16 cellular contexts compared by ENCODE assay signal in the genomic region with DNA sequence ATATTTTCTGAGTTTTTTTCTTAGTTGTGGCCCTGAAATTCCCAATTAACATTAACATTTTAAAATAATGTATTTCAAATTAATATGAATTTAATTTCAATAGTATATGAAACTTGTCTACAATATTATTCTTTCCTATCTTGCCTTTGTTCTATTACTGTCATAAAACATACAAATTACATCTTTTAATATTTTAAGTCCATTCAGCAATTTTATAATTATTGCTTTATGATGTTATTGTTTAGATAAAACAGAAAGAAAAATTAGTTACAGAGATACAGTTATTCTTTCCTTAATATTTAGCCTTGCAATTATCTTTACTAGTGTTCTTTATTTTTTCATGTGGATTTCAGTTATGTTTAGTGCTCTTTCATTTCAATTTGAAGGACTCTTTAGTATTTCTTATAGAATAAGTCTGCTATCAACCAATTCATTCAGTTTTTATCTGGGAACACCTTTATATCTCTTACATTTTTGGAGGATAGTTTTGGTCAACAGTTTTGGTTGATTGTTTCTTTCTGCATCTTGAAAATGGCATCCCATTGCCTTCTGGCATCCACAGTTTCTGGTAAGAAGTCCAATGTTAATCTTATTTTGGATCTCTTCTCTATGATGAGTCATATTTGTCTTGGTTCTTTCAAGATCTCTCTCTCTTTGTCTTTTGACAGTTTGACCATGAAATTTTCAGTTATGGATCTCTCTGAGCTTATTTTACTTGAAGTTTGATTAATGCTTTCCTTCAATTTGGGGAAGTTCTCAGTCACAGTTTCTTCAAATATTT.
DNase-seq lines count a peak whose midpoint lies in the region; ATAC-seq, FAIRE-seq and TF ChIP-seq lines count a peak whose summit lies in the region.
"Had no signal": no experiment of that assay in that cellular context is flagged by ENCODE, and none has a peak within 500 bp of the region (broad histone marks: within the 10 kb centered on the region; RNA-seq: fewer than 3 reads in every experiment).

No MANE protein-coding gene starts in this region.

- H3K9me1 ChIP-seq in K562 (ENCODE audit: control insufficient read depth, insufficient read depth, low read length) = no peaks in the 10 kb centered on the region

- no peaks in the 10 kb centered on the region for H3K4me1 ChIP-seq in HEK293 (ENCODE audit: control insufficient read depth, insufficient read depth, low read length)
- H3K4me1 ChIP-seq in K562 (replicated peaks in 1 of 2; ENCODE audit: control insufficient read depth in 2 of 2, insufficient read depth in 2 of 2, low read length in 2 of 2) = no peaks in the 10 kb centered on the region
- H3K4me1 ChIP-seq in body of pancreas = no peaks in the 10 kb centered on the region
- H3K4me1 ChIP-seq in upper lobe of right lung = no peaks in the 10 kb centered on the region
- H3K4me1 ChIP-seq: BLaER1, HAP-1 had no signal

- no peak for TF ChIP-seq RAD21 in K562 (CRISPR knock-in tag; conservative IDR thresholded peaks at IDR 0.05 in 1 of 2, IDR thresholded peaks at IDR 0.05 in 1 of 2)

- POLR2A ChIA-PET in HEK293 (lab: Yijun Ruan, JAX) = no interaction called here
- POLR2A ChIA-PET in K562 (lab: Yijun Ruan, JAX) = no interaction called here

- no peak overlapping the region for H3K9ac ChIP-seq in K562 (ENCODE audit: insufficient read depth in 1 of 2, low read depth in 2 of 2, low read length in 2 of 2)
- H3K9ac ChIP-seq: BLaER1 had no signal

- ATAC-seq in K562 (no peak), HG03378 (IDR thresholded peaks at IDR 0.05; ENCODE audit: unreplicated experiment) (no peak), body of pancreas (no peak), upper lobe of right lung (no peak)
- ATAC-seq: GM12878 had no signal

- no peaks in the 10 kb centered on the region for H3K9me3 ChIP-seq in HEK293 (ENCODE audit: control insufficient read depth, insufficient read depth, low read depth, low read length)
- peaks cover 4% of the 10 kb centered on the region; the same call in 1 of the 2 replicates for H3K9me3 ChIP-seq in K562 (replicated peaks; ENCODE audit: control insufficient read depth, insufficient read depth, low read depth, low read length)
- no peaks in the 10 kb centered on the region for H3K9me3 ChIP-seq in body of pancreas
- H3K9me3 ChIP-seq in upper lobe of right lung = peaks cover 9% of the 10 kb centered on the region
- H3K9me3 ChIP-seq: BLaER1, HAP-1 had no signal

- BruUV-seq in K562 (replicated peaks; lab: Mats Ljungman, UMichigan) = no TSS peak

- H3K79me2 ChIP-seq in K562 (ENCODE audit: control insufficient read depth, insufficient read depth, low read length) = no peaks in the 10 kb centered on the region

- no peaks in the 10 kb centered on the region for H4K20me1 ChIP-seq in K562 (replicated peaks; ENCODE audit: control insufficient read depth, insufficient read depth, low read length)
- H4K20me1 ChIP-seq: BLaER1 had no signal

- DNase-seq in K562 (ENCODE audit: extremely low read depth in 1 of 4, low spot score in 3 of 4) (no peak), frontal cortex (ENCODE audit: low spot score in 2 of 2) (no peak), body of pancreas (no peak), upper lobe of right lung (no peak)
- DNase-seq: CD8-positive, alpha-beta memory T cell; COR-L47; DMS 273 treated with DMSO at 0.1 percent for 48 hours; DMS53; DND-41; EL had no signal

- H3K27me3 ChIP-seq in K562 (ENCODE audit: control insufficient read depth in 2 of 2, insufficient read depth in 2 of 2, low read length in 2 of 2) (no peaks in the 10 kb centered on the region), body of pancreas (no peaks in the 10 kb centered on the region), upper lobe of right lung (no peaks in the 10 kb centered on the region)
- H3K27me3 ChIP-seq: BLaER1 had no signal

- H3K4me2 ChIP-seq in K562 (ENCODE audit: insufficient read depth, low read length) = no peak overlapping the region
- H3K4me2 ChIP-seq: BLaER1 had no signal

- H3K27ac ChIP-seq in HEK293 (ENCODE audit: extremely low read depth, low read depth, low read length) (no peak overlapping the region), K562 (ENCODE audit: extremely low read depth, low read depth, low read length) (no peak overlapping the region), body of pancreas (no peak overlapping the region), upper lobe of right lung (no peak overlapping the region)
- H3K27ac ChIP-seq: BLaER1 had no signal

- H3K4me3 ChIP-seq in HEK293 (ENCODE audit: low read depth, low read length) = no peak overlapping the region
- no peak overlapping the region for H3K4me3 ChIP-seq in K562
- H3K4me3 ChIP-seq in body of pancreas = no peak overlapping the region
- H3K4me3 ChIP-seq in upper lobe of right lung = no peak overlapping the region
- H3K4me3 ChIP-seq: BLaER1, GM12878, HAP-1 had no signal

- CTCF ChIA-PET in HEK293 (lab: Yijun Ruan, JAX) = no interaction called here
- CTCF ChIA-PET in K562 (lab: Yijun Ruan, JAX; ENCODE audit: low intra/inter-chr PET ratio) = no interaction called here

- H3K36me3 ChIP-seq in HEK293 (ENCODE audit: control insufficient read depth in 2 of 2, insufficient read depth in 1 of 2, low read length in 2 of 2) = no peaks in the 10 kb centered on the region
- no peaks in the 10 kb centered on the region for H3K36me3 ChIP-seq in K562 (ENCODE audit: control insufficient read depth, insufficient read depth, low read length)
- H3K36me3 ChIP-seq in body of pancreas (replicated peaks in 1 of 2; ENCODE audit: insufficient read depth in 1 of 2, low read depth in 2 of 2) = no peaks in the 10 kb centered on the region
- no peaks in the 10 kb centered on the region for H3K36me3 ChIP-seq in upper lobe of right lung
- H3K36me3 ChIP-seq: BLaER1, HAP-1 had no signal

- in situ Hi-C loops in K562 (cut with MboI) = no loop called here

- intact Hi-C loops in K562 (cut with micrococcal nuclease) (no loop called here), body of pancreas (cut with DNase I) (no loop called here), upper lobe of right lung (cut with DNase I) (no loop called here)

- TF ChIP-seq POLR2A in K562 (conservative IDR thresholded peaks at IDR 0.05) (no peak), body of pancreas (IDR thresholded peaks at IDR 0.05) (no peak)

- H2AFZ ChIP-seq in K562 (ENCODE audit: low read depth, low read length) = no peak overlapping the region

- TF ChIP-seq CTCF in HEK293 (tag by site-specific recombination; IDR thresholded peaks at IDR 0.05) (no peak), K562 (IDR thresholded peaks at IDR 0.05 in 2 of 3, conservative IDR thresholded peaks at IDR 0.05 in 1 of 3; ENCODE audit: insufficient read depth in 2 of 3, low read depth in 1 of 3, low read length in 3 of 3) (no peak), body of pancreas (IDR thresholded peaks at IDR 0.05) (no peak), upper lobe of right lung (IDR thresholded peaks at IDR 0.05) (no peak)

- FAIRE-seq in K562 (lab: Jason Lieb, UNC) = no peak
- FAIRE-seq in frontal cortex (lab: Jason Lieb, UNC) = peak; percentile 31
- FAIRE-seq: GM12878, GM19239 had no signal

- no peak for TF ChIP-seq EP300 in K562 (IDR thresholded peaks at IDR 0.05; ENCODE audit: low read length)

TF ChIP-seq in HEK293, 187 proteins besides CTCF, POLR2A, EP300 and RAD21:
- TF ChIP-seq SETDB1 (IDR thresholded peaks at IDR 0.05; ENCODE audit: insufficient read length, low read length) (peak; percentile 49), ZNF48 (tag by site-specific recombination; IDR thresholded peaks at IDR 0.05) (no peak)

TF ChIP-seq in K562, 482 proteins besides CTCF, POLR2A, EP300 and RAD21:
- TF ChIP-seq MAFK (IDR thresholded peaks at IDR 0.05; ENCODE audit: low read length) (peak; percentile 18; the same call in 1 of the 2 replicates), HMG20A (CRISPR knock-in tag; conservative IDR thresholded peaks at IDR 0.05) (no peak), MAFG (tag; conservative IDR thresholded peaks at IDR 0.05) (peak; percentile 65), ZNF316 (IDR thresholded peaks at IDR 0.05) (peak; percentile 93), JUND (IDR thresholded peaks at IDR 0.05; ENCODE audit: borderline replicate concordance, low read depth, low read length) (no peak), JUND (tag; IDR thresholded peaks at IDR 0.05; ENCODE audit: borderline replicate concordance, low read depth, low read length) (peak; percentile 54; the same call in 1 of the 3 replicates), C11orf30 (IDR thresholded peaks at IDR 0.05; ENCODE audit: low read depth) (peak; percentile 73), MAFF (IDR thresholded peaks at IDR 0.05; ENCODE audit: low read length) (peak; percentile 34; the same call in 1 of the 2 replicates), BMI1 (IDR thresholded peaks at IDR 0.05; ENCODE audit: low read length) (no peak)
- TF ChIP-seq, protein P1, sequence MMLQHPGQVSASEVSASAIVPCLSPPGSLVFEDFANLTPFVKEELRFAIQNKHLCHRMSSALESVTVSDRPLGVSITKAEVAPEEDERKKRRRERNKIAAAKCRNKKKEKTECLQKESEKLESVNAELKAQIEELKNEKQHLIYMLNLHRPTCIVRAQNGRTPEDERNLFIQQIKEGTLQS (IDR thresholded peaks at IDR 0.05) = 0 out of 2 replicates have a peak, but pooled peaks have one; percentile 21
- TF ChIP-seq, protein P1 (CRISPR knock-in tag; conservative IDR thresholded peaks at IDR 0.05) = no peak
